ENCODE assay signal across 23 cellular contexts in the genomic region with DNA sequence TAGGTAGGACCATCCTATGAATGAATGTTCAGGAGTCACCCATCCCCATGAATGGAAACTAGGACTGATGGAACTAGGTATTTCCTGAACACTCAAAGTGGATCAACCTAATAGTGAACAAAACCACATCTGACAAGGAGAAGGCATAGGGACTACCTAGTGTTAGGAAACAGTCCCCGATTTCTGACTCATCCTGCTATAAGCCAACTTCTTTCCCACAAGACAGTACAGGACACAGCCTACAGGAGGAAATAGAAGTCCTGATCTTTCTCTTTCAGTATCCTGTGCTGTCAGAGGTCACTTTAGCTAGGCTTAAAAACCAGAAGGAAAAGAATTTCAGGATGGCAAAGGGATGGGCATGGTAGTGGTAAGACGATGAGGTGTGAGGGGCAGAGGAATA. TPM values are rescaled to one million over a fixed set of nuclear protein-coding genes. Genes with fewer than 3 reads are reported as not detected.
DNase-seq lines count a peak whose midpoint lies in the region; ATAC-seq and TF ChIP-seq lines count a peak whose summit lies in the region.
"Had no signal": no experiment of that assay in that cellular context is flagged by ENCODE, and none has a peak within 500 bp of the region (broad histone marks: within the 10 kb centered on the region; RNA-seq: fewer than 3 reads in every experiment).

No MANE protein-coding gene starts in this region.

- WGBS in SK-N-SH (ENCODE audit: low lambda C conversion rate): 88% methylated on average over 2 of the region's 2 CpGs

- TF ChIP-seq EP300 in SK-N-SH (IDR thresholded peaks at IDR 0.05; ENCODE audit: borderline replicate concordance in 1 of 2, low read depth in 1 of 2, low read length in 1 of 2): no peak

- in situ Hi-C loops in G401 (cut with HindIII; ENCODE audit: low sequenced_read_pairs): no loop called here

- peak; percentile 59 for ATAC-seq in SK-N-SH treated with all-trans-retinoic acid at 6 μM for 48 hours
- ATAC-seq in HG03196 (IDR thresholded peaks at IDR 0.05; ENCODE audit: unreplicated experiment): no peak
- ATAC-seq in GM19452 (IDR thresholded peaks at IDR 0.05; ENCODE audit: unreplicated experiment): no peak
- ATAC-seq: T-cell had no signal

- no peak overlapping the region for H2AFZ ChIP-seq in SK-N-SH (ENCODE audit: low read depth)
- H2AFZ ChIP-seq: hepatocyte had no signal

- H3K4me3 ChIP-seq in SK-N-SH (ENCODE audit: low read depth in 2 of 2, low read length in 1 of 2) (no peak overlapping the region), adipocyte (ENCODE audit: low read length) (no peak overlapping the region), fibroblast of pulmonary artery (replicated peaks; ENCODE audit: low read depth, low read length) (no peak overlapping the region)
- H3K4me3 ChIP-seq: hepatocyte had no signal

- H3K4me1 ChIP-seq in SK-N-SH (ENCODE audit: control insufficient read depth in 1 of 2, insufficient read depth in 2 of 2, low read depth in 1 of 2, low read length in 1 of 2) (peaks cover 0 to 19% of the 10 kb centered on the region in 2 experiments; a peak in 1 of 4 replicates), adipocyte (ENCODE audit: control insufficient read depth, insufficient read depth, low read length) (no peaks in the 10 kb centered on the region)

- CTCF ChIA-PET in SK-N-SH (lab: Yijun Ruan, JAX): no interaction called here

- H3K4me2 ChIP-seq in SK-N-SH: no peak overlapping the region
- H3K4me2 ChIP-seq: hepatocyte had no signal

- H3K36me3 ChIP-seq in SK-N-SH (replicated peaks in 1 of 2; ENCODE audit: control insufficient read depth in 1 of 2, insufficient read depth in 2 of 2, low read length in 1 of 2): no peaks in the 10 kb centered on the region
- peaks cover 7% of the 10 kb centered on the region for H3K36me3 ChIP-seq in adipocyte (ENCODE audit: control insufficient read depth, insufficient read depth, low read length, severe bottlenecking)

- no peak for DNase-seq in SK-N-SH
- DNase-seq in adipocyte (ENCODE audit: low read depth): peak; percentile 5
- peak; percentile 62 for DNase-seq in fibroblast of pulmonary artery (ENCODE audit: low read depth)
- DNase-seq in G401 (ENCODE audit: low spot score): no peak
- no peak for DNase-seq in NCI-H510A treated with DMSO at 0.1 percent for 48 hours (lab: John Stamatoyannopoulos, UW)
- DNase-seq: 8988T; activated CD4-positive, alpha-beta T cell treated with anti-CD3 and anti-CD28 coated beads, Interleukin-2, amount 10 ng/mL, durations not matched to agents 7 days and 5 days; activated CD8-positive, alpha-beta memory T cell treated with anti-CD3 and anti-CD28 coated beads, Interleukin-2, amount 50 U/mL, for 4 hours; central memory CD4-positive, alpha-beta T cell; DMS 273 treated with DMSO at 0.1 percent for 48 hours; effector CD8-positive, alpha-beta T cell; kidney; NCI-H1105; NCI-H2081 treated with DMSO at 0.1 percent for 48 hours; SHP77; stimulated activated CD4-positive, alpha-beta T cell treated with anti-CD3 and anti-CD28 coated beads, Interleukin-2, amount 100 ng/mL, for 24 hours; T-cell; trophoblast cell had no signal

- no peaks in the 10 kb centered on the region for H3K27me3 ChIP-seq in SK-N-SH (ENCODE audit: insufficient read depth)
- H3K27me3 ChIP-seq in adipocyte (replicated peaks; ENCODE audit: control insufficient read depth, insufficient read depth, low read length): no peaks in the 10 kb centered on the region
- H3K27me3 ChIP-seq: hepatocyte had no signal

- no peaks in the 10 kb centered on the region for H3K9me2 ChIP-seq in SK-N-SH

- no peak for TF ChIP-seq RAD21 in SK-N-SH (IDR thresholded peaks at IDR 0.05; ENCODE audit: low read length)

- H4K20me1 ChIP-seq in SK-N-SH (ENCODE audit: insufficient read depth): no peaks in the 10 kb centered on the region

- no peaks in the 10 kb centered on the region for H3K79me2 ChIP-seq in SK-N-SH (ENCODE audit: insufficient read depth)
- H3K79me2 ChIP-seq: hepatocyte had no signal

- TF ChIP-seq CTCF in SK-N-SH (IDR thresholded peaks at IDR 0.05): no peak
- TF ChIP-seq CTCF in fibroblast of pulmonary artery (IDR thresholded peaks at IDR 0.05; ENCODE audit: low read length, missing control alignments): peak; percentile 6

- H3K9ac ChIP-seq in SK-N-SH (no peak overlapping the region), adipocyte (ENCODE audit: low read length) (no peak overlapping the region)

- no peak overlapping the region for H3K27ac ChIP-seq in SK-N-SH (ENCODE audit: low read depth in 2 of 2, low read length in 1 of 2)
- H3K27ac ChIP-seq: C4-2B, hepatocyte had no signal

- H3K9me3 ChIP-seq in SK-N-SH (no peaks in the 10 kb centered on the region), adipocyte (ENCODE audit: control insufficient read depth, low read length) (no peaks in the 10 kb centered on the region)

- POLR2A ChIA-PET in SK-N-SH (lab: Yijun Ruan, JAX): no interaction called here

- H3F3A ChIP-seq in SK-N-SH (replicated peaks; ENCODE audit: insufficient read depth): peaks cover 6% of the 10 kb centered on the region

TF ChIP-seq in SK-N-SH treated with all-trans-retinoic acid at 6 μM for 48 hours, 23 proteins besides CTCF, POLR2A, EP300 and RAD21 (continues in another document):
- no peak for TF ChIP-seq GLIS3 (CRISPR knock-in tag; IDR thresholded peaks at IDR 0.05)
- no peak for TF ChIP-seq CSDC2 (CRISPR knock-in tag; IDR thresholded peaks at IDR 0.05)
- TF ChIP-seq POU6F1 (CRISPR knock-in tag; IDR thresholded peaks at IDR 0.05; ENCODE audit: borderline replicate concordance, low read depth): no peak
- no peak for TF ChIP-seq SNAI2 (CRISPR knock-in tag; IDR thresholded peaks at IDR 0.05)
- TF ChIP-seq ZC3H10 (CRISPR knock-in tag; IDR thresholded peaks at IDR 0.05): no peak
- TF ChIP-seq ISL1 (CRISPR knock-in tag; IDR thresholded peaks at IDR 0.05): no peak
- no peak for TF ChIP-seq TCF4 (CRISPR knock-in tag; IDR thresholded peaks at IDR 0.05; ENCODE audit: borderline replicate concordance)

TF ChIP-seq in SK-N-SH, 30 proteins besides CTCF, POLR2A, EP300 and RAD21:
- TF ChIP-seq TAF1 (IDR thresholded peaks at IDR 0.05; ENCODE audit: borderline replicate concordance, low read depth, low read length) (no peak), ELF1 (IDR thresholded peaks at IDR 0.05) (no peak), FOXJ3 (CRISPR knock-in tag; IDR thresholded peaks at IDR 0.05) (no peak), CHD2 (IDR thresholded peaks at IDR 0.05; ENCODE audit: low read length, partially characterized antibody) (no peak), MXI1 (IDR thresholded peaks at IDR 0.05; ENCODE audit: low read depth, low read length) (no peak), NRF1 (IDR thresholded peaks at IDR 0.05; ENCODE audit: low read depth, low read length) (no peak)
- TF ChIP-seq, protein P1, sequence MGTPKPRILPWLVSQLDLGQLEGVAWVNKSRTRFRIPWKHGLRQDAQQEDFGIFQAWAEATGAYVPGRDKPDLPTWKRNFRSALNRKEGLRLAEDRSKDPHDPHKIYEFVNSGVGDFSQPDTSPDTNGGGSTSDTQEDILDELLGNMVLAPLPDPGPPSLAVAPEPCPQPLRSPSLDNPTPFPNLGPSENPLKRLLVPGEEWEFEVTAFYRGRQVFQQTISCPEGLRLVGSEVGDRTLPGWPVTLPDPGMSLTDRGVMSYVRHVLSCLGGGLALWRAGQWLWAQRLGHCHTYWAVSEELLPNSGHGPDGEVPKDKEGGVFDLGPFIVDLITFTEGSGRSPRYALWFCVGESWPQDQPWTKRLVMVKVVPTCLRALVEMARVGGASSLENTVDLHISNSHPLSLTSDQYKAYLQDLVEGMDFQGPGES (IDR thresholded peaks at IDR 0.05; ENCODE audit: low read depth, low read length): no peak

RNA-seq across cellular contexts. Expression of gene GMDS, which starts 19.5 kb away (rescaled TPM):
- 12.0 and 12.3 TPM in 2 replicates for polyA plus RNA-seq in SK-N-SH (2012; rRNA removed)
- 17.1 and 27.9 TPM in 2 replicates for polyA plus RNA-seq in SK-N-SH (2012; cell fraction: cytosol; rRNA removed)
- 8.3 and 9.1 TPM in 2 replicates for polyA plus RNA-seq in SK-N-SH (2012; cell fraction: nucleus; rRNA removed)
- 5.3 and 5.8 TPM in 2 replicates for total RNA-seq in G401 (2014; rRNA removed; shearing (Covaris generic))

Comparison
In these comparisons a context has a peak if more than half of its experiments do, and no peak if none do; other contexts are left out.
1. DNase-seq: peak in adipocyte (single experiment) and fibroblast of pulmonary artery (single experiment); none in SK-N-SH (single experiment), G401 (single experiment) and NCI-H510A treated with DMSO at 0.1 percent for 48 hours (single experiment).